Comparison of ENCODE assay signal across 1 cellular context in the genomic region with DNA sequence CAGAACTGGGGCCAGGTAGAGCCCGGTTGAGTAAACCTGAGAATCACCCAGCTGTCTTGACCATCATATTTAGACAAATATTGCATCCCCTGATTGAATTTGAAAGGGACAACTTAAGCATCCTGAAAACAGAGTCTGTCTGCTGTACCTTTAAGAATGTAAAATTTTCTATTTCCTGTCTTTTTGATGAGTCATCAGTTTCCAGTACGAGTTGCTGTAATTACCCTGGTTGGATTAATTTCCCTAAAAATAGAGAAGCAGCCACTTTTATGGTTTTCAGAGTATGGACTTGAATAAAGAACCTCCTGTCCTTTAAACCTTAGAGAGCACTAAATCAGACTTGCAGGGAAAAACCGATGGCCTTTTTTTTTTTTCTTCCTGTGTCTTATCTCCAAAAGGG.
TF ChIP-seq lines count a peak whose summit lies in the region.

No MANE protein-coding gene starts in this region.

TF ChIP-seq in HepG2, 621 proteins besides CTCF, POLR2A, EP300 and RAD21 (continued from another document):
- TF ChIP-seq, protein P1, sequence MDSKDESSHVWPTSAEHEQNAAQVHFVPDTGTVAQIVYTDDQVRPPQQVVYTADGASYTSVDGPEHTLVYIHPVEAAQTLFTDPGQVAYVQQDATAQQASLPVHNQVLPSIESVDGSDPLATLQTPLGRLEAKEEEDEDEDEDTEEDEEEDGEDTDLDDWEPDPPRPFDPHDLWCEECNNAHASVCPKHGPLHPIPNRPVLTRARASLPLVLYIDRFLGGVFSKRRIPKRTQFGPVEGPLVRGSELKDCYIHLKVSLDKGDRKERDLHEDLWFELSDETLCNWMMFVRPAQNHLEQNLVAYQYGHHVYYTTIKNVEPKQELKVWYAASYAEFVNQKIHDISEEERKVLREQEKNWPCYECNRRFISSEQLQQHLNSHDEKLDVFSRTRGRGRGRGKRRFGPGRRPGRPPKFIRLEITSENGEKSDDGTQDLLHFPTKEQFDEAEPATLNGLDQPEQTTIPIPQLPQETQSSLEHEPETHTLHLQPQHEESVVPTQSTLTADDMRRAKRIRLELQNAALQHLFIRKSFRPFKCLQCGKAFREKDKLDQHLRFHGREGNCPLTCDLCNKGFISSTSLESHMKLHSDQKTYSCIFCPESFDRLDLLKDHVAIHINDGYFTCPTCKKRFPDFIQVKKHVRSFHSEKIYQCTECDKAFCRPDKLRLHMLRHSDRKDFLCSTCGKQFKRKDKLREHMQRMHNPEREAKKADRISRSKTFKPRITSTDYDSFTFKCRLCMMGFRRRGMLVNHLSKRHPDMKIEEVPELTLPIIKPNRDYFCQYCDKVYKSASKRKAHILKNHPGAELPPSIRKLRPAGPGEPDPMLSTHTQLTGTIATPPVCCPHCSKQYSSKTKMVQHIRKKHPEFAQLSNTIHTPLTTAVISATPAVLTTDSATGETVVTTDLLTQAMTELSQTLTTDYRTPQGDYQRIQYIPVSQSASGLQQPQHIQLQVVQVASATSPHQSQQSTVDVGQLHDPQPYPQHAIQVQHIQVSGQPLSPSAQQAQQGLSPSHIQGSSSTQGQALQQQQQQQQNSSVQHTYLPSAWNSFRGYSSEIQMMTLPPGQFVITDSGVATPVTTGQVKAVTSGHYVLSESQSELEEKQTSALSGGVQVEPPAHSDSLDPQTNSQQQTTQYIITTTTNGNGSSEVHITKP (CRISPR knock-in tag; IDR thresholded peaks at IDR 0.05; ENCODE audit: low read depth), result no peak
- TF ChIP-seq TP53 (CRISPR knock-in tag; conservative IDR thresholded peaks at IDR 0.05) (0 out of 2 replicates have a peak, but pooled peaks have one; percentile 4), GMEB1 (CRISPR knock-in tag; IDR thresholded peaks at IDR 0.05; ENCODE audit: borderline replicate concordance) (no peak), ZNF30 (CRISPR knock-in tag; IDR thresholded peaks at IDR 0.05) (no peak), ZNF326 (CRISPR knock-in tag; IDR thresholded peaks at IDR 0.05; ENCODE audit: borderline replicate concordance) (no peak), NCOA1 (CRISPR knock-in tag; IDR thresholded peaks at IDR 0.05) (no peak)
